In genomic region chr9:115261656-115262081, GRCh38 we compare ENCODE assay signal across 17 cellular contexts.
DNase-seq lines count a peak whose midpoint lies in the region; ATAC-seq, FAIRE-seq and TF ChIP-seq lines count a peak whose summit lies in the region.
"Had no signal": no experiment of that assay in that cellular context is flagged by ENCODE, and none has a peak within 500 bp of the region (broad histone marks: within the 10 kb centered on the region; RNA-seq: fewer than 3 reads in every experiment).

No MANE protein-coding gene starts in this region.

- H3K27ac ChIP-seq in transverse colon, result peak overlapping the region in 3 of 4 donors; percentile 48 to 58 (median 56)
- no peak overlapping the region for H3K27ac ChIP-seq in CD8-positive, alpha-beta T cell (ENCODE audit: low read depth, low read length)
- H3K27ac ChIP-seq: coronary artery, vagina had no signal

- H3K9me3 Mint-ChIP-seq in CD8-positive, alpha-beta T cell, result no peaks in the 10 kb centered on the region
- H3K9me3 Mint-ChIP-seq: activated CD4-positive, alpha-beta memory T cell treated with anti-CD3 and anti-CD28 coated beads for 36 hours; activated T-helper 1 cell treated with anti-CD3 and anti-CD28 coated beads, Interleukin-12 subunit alpha, Interleukin-12 subunit beta, Interleukin-2, Interleukin-4 antibody, amounts not matched to agents 30 ng/mL and 10 ng/mL and 1 ng/mL, durations not matched to agents 14 hours and 24 hours and 36 hours; nephron had no signal

- H3K4me3 Mint-ChIP-seq in CD8-positive, alpha-beta T cell, result no peak overlapping the region
- H3K4me3 Mint-ChIP-seq: activated CD4-positive, alpha-beta memory T cell treated with anti-CD3 and anti-CD28 coated beads for 36 hours; activated T-helper 1 cell treated with anti-CD3 and anti-CD28 coated beads, Interleukin-12 subunit alpha, Interleukin-12 subunit beta, Interleukin-2, Interleukin-4 antibody, amounts not matched to agents 30 ng/mL and 10 ng/mL and 1 ng/mL, durations not matched to agents 14 hours and 24 hours and 36 hours; nephron; stimulated activated naive B cell treated with anti-CD40 and anti-IgM and Interleukin-4, amounts not matched to agents 10 μg/mL and 1 μg/mL and 100 μg/mL, for 72 hours had no signal

- CTCF ChIA-PET in CD8-positive, alpha-beta T cell (lab: Charles Lee), result no interaction called here

- H3K36me3 Mint-ChIP-seq in CD8-positive, alpha-beta T cell, result no peaks in the 10 kb centered on the region
- H3K36me3 Mint-ChIP-seq: activated CD4-positive, alpha-beta memory T cell treated with anti-CD3 and anti-CD28 coated beads for 36 hours; stimulated activated naive B cell treated with anti-CD40 and anti-IgM and Interleukin-4, amounts not matched to agents 10 μg/mL and 1 μg/mL and 100 μg/mL, for 72 hours had no signal

- H3K36me3 ChIP-seq in transverse colon, result no peaks in the 10 kb centered on the region
- no peaks in the 10 kb centered on the region for H3K36me3 ChIP-seq in CD8-positive, alpha-beta T cell (ENCODE audit: insufficient read depth, low read length)
- H3K36me3 ChIP-seq: esophagus muscularis mucosa, vagina had no signal

- H3K27me3 Mint-ChIP-seq in CD8-positive, alpha-beta T cell (ENCODE audit: low read depth), result peaks cover 6% of the 10 kb centered on the region

- intact Hi-C loops in transverse colon (cut with DNase I; ENCODE audit: low total_unique reads), result no loop called here
- intact Hi-C loops in CD8-positive, alpha-beta T cell (cut with DNase I, micrococcal nuclease), result no loop called here

- no peaks in the 10 kb centered on the region for H3K9me3 ChIP-seq in transverse colon
- H3K9me3 ChIP-seq in CD8-positive, alpha-beta T cell (ENCODE audit: low read length), result no peaks in the 10 kb centered on the region
- H3K9me3 ChIP-seq: esophagus muscularis mucosa, vagina had no signal

- TF ChIP-seq CTCF in foreskin fibroblast (IDR thresholded peaks at IDR 0.05; ENCODE audit: low read depth, low read length), result no peak
- TF ChIP-seq CTCF in transverse colon (IDR thresholded peaks at IDR 0.05), result no peak
- no peak for TF ChIP-seq CTCF in CD8-positive, alpha-beta T cell (IDR thresholded peaks at IDR 0.05)

- no peak for TF ChIP-seq EP300 in transverse colon (IDR thresholded peaks at IDR 0.05; ENCODE audit: low read depth)

- peaks cover 0 to 15% (median 8%) of the 10 kb centered on the region in 4 donors for H3K4me1 ChIP-seq in transverse colon
- H3K4me1 ChIP-seq in CD8-positive, alpha-beta T cell (ENCODE audit: insufficient read depth, low read length), result no peaks in the 10 kb centered on the region
- H3K4me1 ChIP-seq: vagina had no signal

- in situ Hi-C loops in transverse colon (cut with MboI; ENCODE audit: low pct_ligation_motif_present in 1 of 4, low pct_unique_long_range_greater_than_20kb in 1 of 4, low sequenced_read_pairs in 3 of 4), result no loop called here

- POLR2A ChIA-PET in CD8-positive, alpha-beta T cell (lab: Charles Lee), result no interaction called here

- no peaks in the 10 kb centered on the region for H3K4me1 Mint-ChIP-seq in CD8-positive, alpha-beta T cell (ENCODE audit: low read depth)
- H3K4me1 Mint-ChIP-seq: stimulated activated naive B cell treated with anti-CD40 and anti-IgM and Interleukin-4, amounts not matched to agents 10 μg/mL and 1 μg/mL and 100 μg/mL, for 72 hours had no signal

- no peak overlapping the region for H3K27ac Mint-ChIP-seq in CD8-positive, alpha-beta T cell
- H3K27ac Mint-ChIP-seq: activated CD4-positive, alpha-beta memory T cell treated with anti-CD3 and anti-CD28 coated beads for 36 hours; activated T-helper 1 cell treated with anti-CD3 and anti-CD28 coated beads, Interleukin-12 subunit alpha, Interleukin-12 subunit beta, Interleukin-2, Interleukin-4 antibody, amounts not matched to agents 30 ng/mL and 10 ng/mL and 1 ng/mL, durations not matched to agents 14 hours and 24 hours and 36 hours; stimulated activated naive B cell treated with anti-CD40 and anti-IgM and Interleukin-4, amounts not matched to agents 10 μg/mL and 1 μg/mL and 100 μg/mL, for 72 hours had no signal

- H3K4me3 ChIP-seq in foreskin fibroblast (ENCODE audit: low read depth in 1 of 2, low read length in 2 of 2) (no peak overlapping the region), transverse colon (no peak overlapping the region)
- H3K4me3 ChIP-seq in CD8-positive, alpha-beta T cell (ENCODE audit: low read depth, low read length), result no peak overlapping the region
- H3K4me3 ChIP-seq: coronary artery, esophagus muscularis mucosa, K562, vagina had no signal

- no peak for TF ChIP-seq POLR2A in transverse colon (IDR thresholded peaks at IDR 0.05)

- no peak for FAIRE-seq in RCC 7860 (lab: Jason Lieb, UNC)
- FAIRE-seq: K562 had no signal

- ATAC-seq in CD8-positive, alpha-beta T cell, result no peak
- ATAC-seq in GM19023 (IDR thresholded peaks at IDR 0.05; ENCODE audit: unreplicated experiment), result no peak
- ATAC-seq: K562; stimulated activated naive B cell treated with anti-CD40 and anti-IgM and Interleukin-4, amounts not matched to agents 10 μg/mL and 1 μg/mL and 100 μg/mL, for 72 hours had no signal

- peak; percentile 24 for DNase-seq in NCI-H748 (lab: John Stamatoyannopoulos, UW; ENCODE audit: unreplicated experiment)
- no peak for DNase-seq in NCI-H748 treated with DMSO at 0.1 percent for 48 hours (lab: John Stamatoyannopoulos, UW)
- DNase-seq in RCC 7860 (ENCODE audit: low spot score), result peak; percentile 36
- DNase-seq in foreskin fibroblast, result peak; percentile 37 to 71
- no peak for DNase-seq in transverse colon
- DNase-seq in CD8-positive, alpha-beta T cell, result no peak
- DNase-seq in DMS79 (lab: John Stamatoyannopoulos, UW), result no peak
- DNase-seq: activated CD4-positive, alpha-beta memory T cell treated with anti-CD3 and anti-CD28 coated beads for 36 hours; amniotic stem cell; stimulated activated naive B cell treated with anti-CD40 and anti-IgM and Interleukin-4, amounts not matched to agents 10 μg/mL and 1 μg/mL and 100 μg/mL, for 72 hours had no signal

- H3K27me3 ChIP-seq in transverse colon, result no peaks in the 10 kb centered on the region
- no peaks in the 10 kb centered on the region for H3K27me3 ChIP-seq in CD8-positive, alpha-beta T cell (ENCODE audit: insufficient read depth, low read length)
- H3K27me3 ChIP-seq: esophagus muscularis mucosa, vagina had no signal

Comparison
In these comparisons a context has a peak if more than half of its experiments do, and no peak if none do; other contexts are left out.
1. DNase-seq: peak in NCI-H748 (single experiment), RCC 7860 (single experiment) and foreskin fibroblast (2 of 2); none in NCI-H748 treated with DMSO at 0.1 percent for 48 hours (single experiment), transverse colon (single experiment), CD8-positive, alpha-beta T cell (0 of 7) and DMS79 (single experiment).